In the genomic region with DNA sequence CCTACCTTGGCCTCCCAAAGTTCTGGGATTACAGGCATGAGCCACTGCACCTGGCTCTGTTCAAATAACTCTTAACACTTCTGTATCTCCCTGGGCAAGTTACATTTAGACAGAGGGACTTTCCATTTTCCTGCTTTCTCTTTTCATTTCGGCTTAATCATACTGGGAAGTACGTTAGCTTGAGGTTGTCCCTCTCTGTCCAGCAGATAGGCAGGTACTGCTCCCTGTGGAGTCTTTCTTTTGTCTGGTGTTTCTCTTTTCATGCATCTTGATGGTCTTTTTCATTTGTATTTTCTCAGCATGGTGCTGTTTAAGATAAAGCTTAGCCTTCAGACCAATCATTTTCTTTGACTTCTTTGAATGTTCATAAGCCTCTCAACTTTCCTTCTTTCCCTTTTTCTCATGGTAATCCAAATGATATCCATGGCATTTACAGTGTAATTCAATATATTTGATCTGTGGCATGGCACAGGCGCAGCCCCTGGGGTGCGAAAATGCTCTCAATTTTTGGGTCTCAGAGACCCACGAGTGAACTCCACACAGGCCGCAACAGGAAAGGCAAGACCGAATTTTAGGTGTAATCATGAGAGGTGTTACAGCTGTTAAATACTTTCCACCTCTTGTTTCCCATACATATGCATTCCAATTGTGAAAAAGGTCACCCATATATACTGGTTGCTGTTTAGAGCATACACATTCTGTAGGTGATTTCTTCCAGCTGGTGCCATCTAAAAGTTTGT, we compare ENCODE assay signal across 1 cellular context.
TF ChIP-seq lines count a peak whose summit lies in the region.

No MANE protein-coding gene starts in this region.

TF ChIP-seq in GM23338, 12 proteins besides CTCF, POLR2A, EP300 and RAD21 (continued from another document):
- TF ChIP-seq, protein P1, sequence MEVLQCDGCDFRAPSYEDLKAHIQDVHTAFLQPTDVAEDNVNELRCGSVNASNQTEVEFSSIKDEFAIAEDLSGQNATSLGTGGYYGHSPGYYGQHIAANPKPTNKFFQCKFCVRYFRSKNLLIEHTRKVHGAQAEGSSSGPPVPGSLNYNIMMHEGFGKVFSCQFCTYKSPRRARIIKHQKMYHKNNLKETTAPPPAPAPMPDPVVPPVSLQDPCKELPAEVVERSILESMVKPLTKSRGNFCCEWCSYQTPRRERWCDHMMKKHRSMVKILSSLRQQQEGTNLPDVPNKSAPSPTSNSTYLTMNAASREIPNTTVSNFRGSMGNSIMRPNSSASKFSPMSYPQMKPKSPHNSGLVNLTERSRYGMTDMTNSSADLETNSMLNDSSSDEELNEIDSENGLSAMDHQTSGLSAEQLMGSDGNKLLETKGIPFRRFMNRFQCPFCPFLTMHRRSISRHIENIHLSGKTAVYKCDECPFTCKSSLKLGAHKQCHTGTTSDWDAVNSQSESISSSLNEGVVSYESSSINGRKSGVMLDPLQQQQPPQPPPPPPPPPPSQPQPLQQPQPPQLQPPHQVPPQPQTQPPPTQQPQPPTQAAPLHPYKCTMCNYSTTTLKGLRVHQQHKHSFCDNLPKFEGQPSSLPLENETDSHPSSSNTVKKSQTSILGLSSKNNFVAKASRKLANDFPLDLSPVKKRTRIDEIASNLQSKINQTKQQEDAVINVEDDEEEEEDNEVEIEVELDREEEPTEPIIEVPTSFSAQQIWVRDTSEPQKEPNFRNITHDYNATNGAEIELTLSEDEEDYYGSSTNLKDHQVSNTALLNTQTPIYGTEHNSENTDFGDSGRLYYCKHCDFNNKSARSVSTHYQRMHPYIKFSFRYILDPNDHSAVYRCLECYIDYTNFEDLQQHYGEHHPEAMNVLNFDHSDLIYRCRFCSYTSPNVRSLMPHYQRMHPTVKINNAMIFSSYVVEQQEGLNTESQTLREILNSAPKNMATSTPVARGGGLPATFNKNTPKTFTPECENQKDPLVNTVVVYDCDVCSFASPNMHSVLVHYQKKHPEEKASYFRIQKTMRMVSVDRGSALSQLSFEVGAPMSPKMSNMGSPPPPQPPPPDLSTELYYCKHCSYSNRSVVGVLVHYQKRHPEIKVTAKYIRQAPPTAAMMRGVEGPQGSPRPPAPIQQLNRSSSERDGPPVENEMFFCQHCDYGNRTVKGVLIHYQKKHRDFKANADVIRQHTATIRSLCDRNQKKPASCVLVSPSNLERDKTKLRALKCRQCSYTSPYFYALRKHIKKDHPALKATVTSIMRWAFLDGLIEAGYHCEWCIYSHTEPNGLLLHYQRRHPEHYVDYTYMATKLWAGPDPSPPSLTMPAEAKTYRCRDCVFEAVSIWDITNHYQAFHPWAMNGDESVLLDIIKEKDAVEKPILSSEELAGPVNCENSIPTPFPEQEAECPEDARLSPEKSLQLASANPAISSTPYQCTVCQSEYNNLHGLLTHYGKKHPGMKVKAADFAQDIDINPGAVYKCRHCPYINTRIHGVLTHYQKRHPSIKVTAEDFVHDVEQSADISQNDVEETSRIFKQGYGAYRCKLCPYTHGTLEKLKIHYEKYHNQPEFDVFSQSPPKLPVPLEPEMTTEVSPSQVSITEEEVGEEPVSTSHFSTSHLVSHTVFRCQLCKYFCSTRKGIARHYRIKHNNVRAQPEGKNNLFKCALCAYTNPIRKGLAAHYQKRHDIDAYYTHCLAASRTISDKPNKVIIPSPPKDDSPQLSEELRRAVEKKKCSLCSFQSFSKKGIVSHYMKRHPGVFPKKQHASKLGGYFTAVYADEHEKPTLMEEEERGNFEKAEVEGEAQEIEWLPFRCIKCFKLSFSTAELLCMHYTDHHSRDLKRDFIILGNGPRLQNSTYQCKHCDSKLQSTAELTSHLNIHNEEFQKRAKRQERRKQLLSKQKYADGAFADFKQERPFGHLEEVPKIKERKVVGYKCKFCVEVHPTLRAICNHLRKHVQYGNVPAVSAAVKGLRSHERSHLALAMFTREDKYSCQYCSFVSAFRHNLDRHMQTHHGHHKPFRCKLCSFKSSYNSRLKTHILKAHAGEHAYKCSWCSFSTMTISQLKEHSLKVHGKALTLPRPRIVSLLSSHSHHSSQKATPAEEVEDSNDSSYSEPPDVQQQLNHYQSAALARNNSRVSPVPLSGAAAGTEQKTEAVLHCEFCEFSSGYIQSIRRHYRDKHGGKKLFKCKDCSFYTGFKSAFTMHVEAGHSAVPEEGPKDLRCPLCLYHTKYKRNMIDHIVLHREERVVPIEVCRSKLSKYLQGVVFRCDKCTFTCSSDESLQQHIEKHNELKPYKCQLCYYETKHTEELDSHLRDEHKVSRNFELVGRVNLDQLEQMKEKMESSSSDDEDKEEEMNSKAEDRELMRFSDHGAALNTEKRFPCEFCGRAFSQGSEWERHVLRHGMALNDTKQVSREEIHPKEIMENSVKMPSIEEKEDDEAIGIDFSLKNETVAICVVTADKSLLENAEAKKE (CRISPR knock-in tag; IDR thresholded peaks at IDR 0.05) = peak; percentile 63; the same call in 1 of the 2 replicates
- TF ChIP-seq EZH2phosphoT487 (IDR thresholded peaks at IDR 0.05; ENCODE audit: unreplicated experiment) = no peak
TF ChIP-seq in GM23338: peak in this region for 1.
